ENCODE assay signal across 8 cellular contexts in genomic region chrX:103586314-103586646, GRCh38. TPM values are rescaled to one million over a fixed set of nuclear protein-coding genes. Genes with fewer than 3 reads are reported as not detected.
A peak's percentile ranks its signal among the peaks of the same experiment; 100 is the strongest.
DNase-seq lines count a peak whose midpoint lies in the region; ATAC-seq and TF ChIP-seq lines count a peak whose summit lies in the region.

No MANE protein-coding gene starts in this region.

- H3K4me1 Mint-ChIP-seq in WTC11, result peaks cover 9% of the 10 kb centered on the region

- H3K9me3 ChIP-seq in A673 (ENCODE audit: low read depth, low read length, poor library complexity, severe bottlenecking) (no peaks in the 10 kb centered on the region), ovary (no peaks in the 10 kb centered on the region)

- H3K36me3 ChIP-seq in A673 (ENCODE audit: insufficient read depth, low read length, poor library complexity, severe bottlenecking) (no peaks in the 10 kb centered on the region), ovary (no peaks in the 10 kb centered on the region)

- no peak for DNase-seq in A673 (ENCODE audit: low spot score)
- no peak for DNase-seq in WTC11 (ENCODE audit: low spot score)
- no peak for DNase-seq in fibroblast of villous mesenchyme (ENCODE audit: low read depth)
- peak in 4 of 5 donors; percentile 32 to 45 (median 42) for DNase-seq in ovary
- DNase-seq in foreskin melanocyte, result no peak
- DNase-seq in iPS-NIHi7 (ENCODE audit: extremely low spot score), result no peak

- no peak for TF ChIP-seq POLR2A in ovary (IDR thresholded peaks at IDR 0.05)

- WGBS in ovary, 3 donors, result 16 to 38% (median 20%) methylated on average over 5 of the region's 5 CpGs

- ATAC-seq in GM21723 (IDR thresholded peaks at IDR 0.05; ENCODE audit: unreplicated experiment) (peak; percentile 13), WTC11 (peak; percentile 11; the same call in 1 of the 2 replicates), HG03039 (IDR thresholded peaks at IDR 0.05; ENCODE audit: unreplicated experiment) (no peak)

- POLR2A ChIA-PET in A673 (lab: Charles Lee; ENCODE audit: low non-redundant PET) (no interaction called here), WTC11 (lab: Charles Lee) (no interaction called here)

- H3K27ac Mint-ChIP-seq in WTC11, result no peak overlapping the region

- CTCF ChIA-PET in A673 (lab: Charles Lee), result no interaction called here
- CTCF ChIA-PET in WTC11 (lab: Charles Lee), result no interaction called here

- intact Hi-C loops in A673 (cut with micrococcal nuclease; ENCODE audit: unreplicated experiment) (no loop called here), ovary (cut with DNase I) (loop anchor here in 1 of 4 donors (5.0 kb wide), 1 partner anchor 49 kb away; no protein-coding TSS in a partner anchor)

- H3K4me3 ChIP-seq in A673 (ENCODE audit: low read depth, low read length, poor library complexity, severe bottlenecking), result peak overlapping the region; percentile 62
- peak overlapping the region; percentile 76 for H3K4me3 ChIP-seq in fibroblast of villous mesenchyme (ENCODE audit: low read depth, low read length)
- H3K4me3 ChIP-seq in ovary, result peak overlapping the region; percentile 56

- peaks cover 17% of the 10 kb centered on the region for H3K27me3 Mint-ChIP-seq in WTC11 (ENCODE audit: low read depth)

- H3K4me1 ChIP-seq in A673 (ENCODE audit: insufficient read depth, low read length, poor library complexity, severe bottlenecking) (no peaks in the 10 kb centered on the region), ovary (ENCODE audit: insufficient read depth) (peaks cover 4% of the 10 kb centered on the region)

- H3K9me3 Mint-ChIP-seq in WTC11, result 0 out of 2 replicates have a peak, but pooled peaks cover 3% of the 10 kb centered on the region

- TF ChIP-seq CTCF in A673 (conservative IDR thresholded peaks at IDR 0.05; ENCODE audit: low read depth, low read length) (no peak), WTC11 (IDR thresholded peaks at IDR 0.05) (no peak), fibroblast of villous mesenchyme (IDR thresholded peaks at IDR 0.05; ENCODE audit: insufficient read depth, low read depth, low read length) (no peak), ovary (IDR thresholded peaks at IDR 0.05) (no peak)

- TF ChIP-seq EP300 in ovary (IDR thresholded peaks at IDR 0.05), result no peak

- no TSS peak for BruUV-seq in A673 (replicated peaks; lab: Mats Ljungman, UMichigan)

- H3K27me3 ChIP-seq in A673 (replicated peaks; ENCODE audit: insufficient read depth, low read depth, low read length, poor library complexity) (peaks cover 4% of the 10 kb centered on the region), ovary (no peaks in the 10 kb centered on the region)

- peak overlapping the region; percentile 87 for H3K4me3 Mint-ChIP-seq in WTC11

- peak overlapping the region; percentile 47 for H3K27ac ChIP-seq in A673 (ENCODE audit: low read depth, low read length, poor library complexity, severe bottlenecking)
- H3K27ac ChIP-seq in ovary, result peak overlapping the region; percentile 79 to 84

- H3K36me3 Mint-ChIP-seq in WTC11, result peaks cover 5% of the 10 kb centered on the region; the same call in 1 of the 2 replicates

TF ChIP-seq in WTC11, 78 proteins besides CTCF, POLR2A, EP300 and RAD21 (continues in another document):
- TF ChIP-seq MXD4 (CRISPR knock-in tag; IDR thresholded peaks at IDR 0.05; ENCODE audit: borderline replicate concordance), result no peak
- no peak for TF ChIP-seq FOXP1 (CRISPR knock-in tag; IDR thresholded peaks at IDR 0.05; ENCODE audit: borderline replicate concordance)
- TF ChIP-seq IRF1 (CRISPR knock-in tag; IDR thresholded peaks at IDR 0.05), result no peak
- no peak for TF ChIP-seq MLX (CRISPR knock-in tag; IDR thresholded peaks at IDR 0.05)
- no peak for TF ChIP-seq CREM (CRISPR knock-in tag; IDR thresholded peaks at IDR 0.05)
- no peak for TF ChIP-seq AR (CRISPR knock-in tag; IDR thresholded peaks at IDR 0.05)
- no peak for TF ChIP-seq ETV6 (CRISPR knock-in tag; IDR thresholded peaks at IDR 0.05)
- TF ChIP-seq CREB1 (CRISPR knock-in tag; IDR thresholded peaks at IDR 0.05), result no peak
- TF ChIP-seq EMX1 (CRISPR knock-in tag; IDR thresholded peaks at IDR 0.05), result no peak
- TF ChIP-seq AFF4 (CRISPR knock-in tag; IDR thresholded peaks at IDR 0.05; ENCODE audit: borderline replicate concordance), result no peak
- TF ChIP-seq JAZF1 (CRISPR knock-in tag; IDR thresholded peaks at IDR 0.05), result no peak
- TF ChIP-seq PRRX2 (CRISPR knock-in tag; IDR thresholded peaks at IDR 0.05), result no peak
- TF ChIP-seq GRHL2 (CRISPR knock-in tag; IDR thresholded peaks at IDR 0.05; ENCODE audit: insufficient replicate concordance, severe bottlenecking), result no peak

RNA-seq across cellular contexts. Expression of gene TCEAL4, which starts 1.0 kb away (rescaled TPM):
- total RNA-seq in A673 (2021), result 37.3 and 39.7 TPM in 2 replicates
- 46.4 to 55.0 TPM (median 50.6 TPM) in 3 replicates for total RNA-seq in WTC11 (2021)
- total RNA-seq in fibroblast of villous mesenchyme, result 41.6 and 45.3 TPM in 2 replicates
- total RNA-seq in ovary, result 100 to 1,000 TPM; 333 to 772 (median 462) TPM
- polyA plus RNA-seq in ovary, result 1,000 to 10,000 TPM in 1 of 2 donors, 100 to 1,000 TPM in 1; 942 to 1,592 TPM

RNA-seq across cellular contexts. Expression of gene TCEAL3, which starts 21.5 kb away (rescaled TPM):
- total RNA-seq in A673 (2021) (12.1 and 15.9 TPM in 2 replicates), WTC11 (2021) (9.3 to 14.1 TPM (median 11.7 TPM) in 3 replicates), fibroblast of villous mesenchyme (10.6 and 19.4 TPM in 2 replicates), ovary (100 to 1,000 TPM in 4 of 7 donors, 10 to 100 TPM in 3; 67.8 to 150 (median 118) TPM)
- 100 to 1,000 TPM; 146 to 195 TPM for polyA plus RNA-seq in ovary

RNA-seq across cellular contexts. Expression of gene TCEAL1, which starts 42.5 kb away (rescaled TPM):
- total RNA-seq in A673 (2021), result 8.4 and 10.9 TPM in 2 replicates
- total RNA-seq in WTC11 (2021), result 4.6 to 4.9 TPM (median 4.7 TPM) in 3 replicates
- 30.9 and 44.5 TPM in 2 replicates for total RNA-seq in fibroblast of villous mesenchyme
- total RNA-seq in ovary, result 100 to 1,000 TPM; 112 to 525 (median 234) TPM
- polyA plus RNA-seq in ovary, result 100 to 1,000 TPM; 156 to 304 TPM

Comparison
In these comparisons a context has a peak if more than half of its experiments do, and no peak if none do; other contexts are left out.
1. DNase-seq: peak in ovary (4 of 5); none in A673 (single experiment), WTC11 (single experiment), fibroblast of villous mesenchyme (single experiment), foreskin melanocyte (single experiment) and iPS-NIHi7 (single experiment).
2. Peak in every context shown above with its lines, with median percentiles within 50 percentile points of each other: H3K4me3 ChIP-seq.